28 cellular contexts compared by ENCODE assay signal in genomic region chr7:56479748-56480147, GRCh38.
"Had no signal": no experiment of that assay in that cellular context is flagged by ENCODE, and none has a peak within 500 bp of the region (broad histone marks: within the 10 kb centered on the region; RNA-seq: fewer than 3 reads in every experiment).

No MANE protein-coding gene starts in this region.

- DNase-seq: naive thymus-derived CD4-positive, alpha-beta T cell; natural killer cell; ovary; posterior cingulate gyrus; psoas muscle; right cardiac atrium; right lobe of liver; sigmoid colon; small intestine; stimulated activated CD4-positive, alpha-beta T cell treated with anti-CD3 and anti-CD28 coated beads, Interleukin-12 subunit alpha, Interleukin-12 subunit beta, amount 100 ng/mL, for 4 hours; stimulated activated CD4-positive, alpha-beta T cell treated with anti-CD3 and anti-CD28 coated beads, Interleukin-1b, Interleukin-23, amount 100 ng/mL, for 48 hours; stimulated activated CD4-positive, alpha-beta T cell treated with anti-CD3 and anti-CD28 coated beads, Interleukin-4, amount 100 ng/mL, for 1 hour; stimulated activated CD4-positive, alpha-beta T cell treated with anti-CD3 and anti-CD28 coated beads, Interleukin-4, amount 100 ng/mL, for 4 hours; stimulated activated CD8-positive, alpha-beta memory T cell treated with anti-CD3 and anti-CD28 coated beads, Interleukin-4, amount 100 ng/mL, for 48 hours; stimulated activated naive CD4-positive, alpha-beta T cell; stimulated activated naive CD8-positive, alpha-beta T cell treated with anti-CD3 and anti-CD28 coated beads, Interleukin-15, amount 100 ng/mL, for 72 hours; stimulated activated naive CD8-positive, alpha-beta T cell treated with anti-CD3 and anti-CD28 coated beads, Interleukin-15, Interleukin-2, amounts not matched to agents 100 U/mL and 50 U/mL, for 24 hours; thyroid gland; trophoblast cell had no signal

- H3K36me3 Mint-ChIP-seq: stimulated activated memory B cell treated with anti-CD40 and anti-IgM and Interleukin-4, amounts not matched to agents 10 μg/mL and 1 μg/mL and 100 μg/mL, for 72 hours had no signal

- H3K36me3 ChIP-seq: neural progenitor cell, ovary, right lobe of liver, sigmoid colon, thoracic aorta, thyroid gland, tibial nerve, upper lobe of left lung, vagina had no signal

- H3K9me3 ChIP-seq: thyroid gland had no signal

- H3K27me3 ChIP-seq: neural progenitor cell, ovary, right lobe of liver, sigmoid colon, thyroid gland, tibial nerve, upper lobe of left lung, vagina had no signal

- H3K4me3 Mint-ChIP-seq: naive thymus-derived CD4-positive, alpha-beta T cell; natural killer cell; nephron; neural progenitor cell; stimulated activated memory B cell treated with anti-CD40 and anti-IgM and Interleukin-4, amounts not matched to agents 10 μg/mL and 1 μg/mL and 100 μg/mL, for 72 hours; stimulated activated naive CD8-positive, alpha-beta T cell treated with anti-CD3 and anti-CD28 coated beads, Interleukin-15, amount 100 ng/mL, for 72 hours had no signal

- H3K4me3 ChIP-seq: neural progenitor cell, ovary, psoas muscle, right lobe of liver, sigmoid colon, thoracic aorta, thyroid gland, tibial nerve, upper lobe of left lung, vagina had no signal

- H3K4me1 Mint-ChIP-seq: natural killer cell; nephron; neural progenitor cell; stimulated activated memory B cell treated with anti-CD40 and anti-IgM and Interleukin-4, amounts not matched to agents 10 μg/mL and 1 μg/mL and 100 μg/mL, for 72 hours; stimulated activated naive CD8-positive, alpha-beta T cell treated with anti-CD3 and anti-CD28 coated beads, Interleukin-15, amount 100 ng/mL, for 72 hours had no signal

- H3K27ac Mint-ChIP-seq: naive thymus-derived CD4-positive, alpha-beta T cell; natural killer cell; nephron; neural progenitor cell; progenitor cell of endocrine pancreas; stimulated activated memory B cell treated with anti-CD40 and anti-IgM and Interleukin-4, amounts not matched to agents 10 μg/mL and 1 μg/mL and 100 μg/mL, for 72 hours; stimulated activated naive CD8-positive, alpha-beta T cell treated with anti-CD3 and anti-CD28 coated beads, Interleukin-15, amount 100 ng/mL, for 72 hours had no signal

- H3K4me1 ChIP-seq: neural progenitor cell, parathyroid adenoma, psoas muscle, right lobe of liver, sigmoid colon, thyroid gland, tibial nerve, upper lobe of left lung, vagina had no signal

- H3K27me3 Mint-ChIP-seq: naive thymus-derived CD4-positive, alpha-beta T cell; progenitor cell of endocrine pancreas; stimulated activated memory B cell treated with anti-CD40 and anti-IgM and Interleukin-4, amounts not matched to agents 10 μg/mL and 1 μg/mL and 100 μg/mL, for 72 hours; stimulated activated naive CD8-positive, alpha-beta T cell treated with anti-CD3 and anti-CD28 coated beads, Interleukin-15, amount 100 ng/mL, for 72 hours had no signal

- H3K27ac ChIP-seq: neural progenitor cell, ovary, parathyroid adenoma, psoas muscle, right lobe of liver, sigmoid colon, thoracic aorta, thyroid gland, tibial nerve, upper lobe of left lung, vagina had no signal
